Comparison of ENCODE assay signal across 1 cellular context in the genomic region with DNA sequence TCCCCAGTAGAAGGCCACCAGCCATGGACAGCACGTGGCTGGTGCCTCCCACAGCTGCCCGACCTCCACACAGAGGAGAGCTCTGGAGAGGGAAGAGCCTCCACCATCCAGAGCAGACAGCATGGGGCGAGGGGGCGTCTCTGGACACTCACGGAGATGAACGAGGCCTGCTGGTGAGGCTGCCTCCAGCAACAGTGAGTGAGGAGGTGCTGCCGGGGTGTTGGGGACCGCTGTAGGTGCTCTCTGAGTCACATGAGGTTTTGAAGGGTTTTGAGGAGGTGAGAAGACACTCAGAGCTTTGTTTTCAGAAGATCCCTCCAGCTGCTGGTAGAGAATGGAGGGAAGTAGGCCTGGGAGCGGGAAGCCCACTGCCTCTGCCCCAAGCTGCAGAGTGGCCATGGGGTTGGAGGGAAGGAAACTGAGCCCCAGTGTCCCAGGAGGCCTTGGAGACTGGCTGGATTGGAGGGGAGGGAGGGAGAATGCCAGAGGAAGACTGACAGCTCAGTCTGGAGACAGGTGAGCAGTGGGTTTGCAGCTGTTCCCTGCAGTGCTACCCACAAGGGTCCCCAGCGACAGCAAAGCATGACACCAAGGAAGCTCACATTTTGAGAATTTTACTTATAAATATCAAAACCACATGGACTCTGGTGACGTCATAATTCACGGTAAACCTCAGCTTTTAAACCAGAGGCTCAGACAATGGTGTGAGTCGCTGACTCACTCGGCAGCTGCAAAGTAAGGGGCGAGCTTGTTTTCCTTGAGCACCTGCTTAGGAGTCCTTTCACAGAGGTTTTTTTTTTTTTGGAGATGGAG.
TF ChIP-seq lines count a peak whose summit lies in the region.

No MANE protein-coding gene starts in this region.

TF ChIP-seq in SK-N-SH, 30 proteins besides CTCF, POLR2A, EP300 and RAD21 (continued from another document):
- TF ChIP-seq, protein P1, sequence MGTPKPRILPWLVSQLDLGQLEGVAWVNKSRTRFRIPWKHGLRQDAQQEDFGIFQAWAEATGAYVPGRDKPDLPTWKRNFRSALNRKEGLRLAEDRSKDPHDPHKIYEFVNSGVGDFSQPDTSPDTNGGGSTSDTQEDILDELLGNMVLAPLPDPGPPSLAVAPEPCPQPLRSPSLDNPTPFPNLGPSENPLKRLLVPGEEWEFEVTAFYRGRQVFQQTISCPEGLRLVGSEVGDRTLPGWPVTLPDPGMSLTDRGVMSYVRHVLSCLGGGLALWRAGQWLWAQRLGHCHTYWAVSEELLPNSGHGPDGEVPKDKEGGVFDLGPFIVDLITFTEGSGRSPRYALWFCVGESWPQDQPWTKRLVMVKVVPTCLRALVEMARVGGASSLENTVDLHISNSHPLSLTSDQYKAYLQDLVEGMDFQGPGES (IDR thresholded peaks at IDR 0.05; ENCODE audit: low read depth, low read length) = no peak
- no peak for TF ChIP-seq RXRA (IDR thresholded peaks at IDR 0.05; ENCODE audit: borderline replicate concordance, low read depth)
